Comparison of ENCODE assay signal across 9 cellular contexts in genomic region chr15:78103406-78104118, GRCh38. TPM values are rescaled to one million over a fixed set of nuclear protein-coding genes. Genes with fewer than 3 reads are reported as not detected.
A peak's percentile ranks its signal among the peaks of the same experiment; 100 is the strongest.
DNase-seq lines count a peak whose midpoint lies in the region; ATAC-seq, FAIRE-seq and TF ChIP-seq lines count a peak whose summit lies in the region.
"Had no signal": no experiment of that assay in that cellular context is flagged by ENCODE, and none has a peak within 500 bp of the region (broad histone marks: within the 10 kb centered on the region; RNA-seq: fewer than 3 reads in every experiment).

No MANE protein-coding gene starts in this region.

- WGBS in K562 (ENCODE audit: insufficient coverage, low coverage, missing lambda C conversion rate): 45% methylated on average over 9 of the region's 12 CpGs
- WGBS in esophagus muscularis mucosa: 61% methylated on average over 5 of the region's 12 CpGs

- TF ChIP-seq POLR2A in GM18505 (IDR thresholded peaks at IDR 0.05; ENCODE audit: borderline replicate concordance, extremely low read depth, insufficient read depth, insufficient read length) (peak; percentile 44), K562 (conservative IDR thresholded peaks at IDR 0.05) (no peak), esophagus muscularis mucosa (IDR thresholded peaks at IDR 0.05; ENCODE audit: low read depth) (no peak)

- H3K9me3 Mint-ChIP-seq in T-cell: no peaks in the 10 kb centered on the region

- CTCF ChIA-PET in T-cell (lab: Charles Lee): interaction anchor here in 1 of 2 donors (1.2 to 2.2 kb wide), 2 partner anchors 13 to 69 kb away, joined by 3 to 5 read pairs; no protein-coding TSS in a partner anchor
- CTCF ChIA-PET in K562 (lab: Yijun Ruan, JAX; ENCODE audit: low intra/inter-chr PET ratio): no interaction called here
- CTCF ChIA-PET in HEK293T (lab: Yijun Ruan, JAX): interaction anchor here (0.6 to 1.1 kb wide), 2 partner anchors 22 to 92 kb away, joined by 3 to 4 read pairs; no protein-coding TSS in a partner anchor

- peaks cover 32 to 56% (median 43%) of the 10 kb centered on the region in 3 donors for H3K4me1 Mint-ChIP-seq in T-cell

- peaks cover 0 to under 1% of the 10 kb centered on the region in 2 experiments; a peak in 1 of 5 replicates for H3K27me3 ChIP-seq in K562 (ENCODE audit: control insufficient read depth in 2 of 2, insufficient read depth in 2 of 2, low read length in 2 of 2)
- H3K27me3 ChIP-seq in esophagus muscularis mucosa: no peaks in the 10 kb centered on the region

- in situ Hi-C loops in K562 (cut with MboI): no loop called here

- ATAC-seq in GM18505 (IDR thresholded peaks at IDR 0.05; ENCODE audit: unreplicated experiment) (no peak), HG02870 (IDR thresholded peaks at IDR 0.05; ENCODE audit: unreplicated experiment) (peak; percentile 85), T-cell (replicated peaks in 1 of 4) (peak; percentile 69 to 83 (median 73)), K562 (no peak; the same call in 2 of the 3 replicates)

- DNase-seq in T-cell: peak; percentile 26 to 70 (median 54)
- DNase-seq in K562 (ENCODE audit: extremely low read depth in 1 of 4, low spot score in 3 of 4): no peak
- DNase-seq in stimulated activated CD8-positive, alpha-beta memory T cell treated with anti-CD3 and anti-CD28 coated beads, Interleukin-2, amount 100 ng/mL, for 1 hour (ENCODE audit: low read depth in 2 of 2): peak; percentile 18 to 27
- no peak for DNase-seq in HPDE6-E6E7 (ENCODE audit: extremely low spot score)
- no peak for DNase-seq in esophagus muscularis mucosa (ENCODE audit: extremely low spot score)
- no peak for DNase-seq in HEK293T (ENCODE audit: extremely low spot score)

- no peaks in the 10 kb centered on the region for H3K79me2 ChIP-seq in K562 (ENCODE audit: control insufficient read depth, insufficient read depth, low read length)

- peak overlapping the region in 2 of 3 donors; percentile 18 to 74 for H3K4me3 Mint-ChIP-seq in T-cell

- H3K4me1 ChIP-seq in K562 (replicated peaks in 1 of 2; ENCODE audit: control insufficient read depth in 2 of 2, insufficient read depth in 2 of 2, low read length in 2 of 2) (peaks cover 0 to 7% of the 10 kb centered on the region in 2 experiments; a peak in 2 of 5 replicates), esophagus muscularis mucosa (peaks cover 0 to 3% (median 0%) of the 10 kb centered on the region in 4 donors)

- no peaks in the 10 kb centered on the region for H3K9me3 ChIP-seq in K562 (replicated peaks; ENCODE audit: control insufficient read depth, insufficient read depth, low read depth, low read length)
- H3K9me3 ChIP-seq in esophagus muscularis mucosa: no peaks in the 10 kb centered on the region

- no peak for FAIRE-seq in K562 (lab: Jason Lieb, UNC)
- FAIRE-seq: bronchial epithelial cell had no signal

- no peak overlapping the region for H3K27ac ChIP-seq in K562 (ENCODE audit: extremely low read depth, low read depth, low read length)
- H3K27ac ChIP-seq in esophagus muscularis mucosa (replicated peaks in 1 of 4): no peak overlapping the region

- H3K4me2 ChIP-seq in K562 (ENCODE audit: insufficient read depth, low read length): no peak overlapping the region

- POLR2A ChIA-PET in T-cell (lab: Charles Lee) (no interaction called here), K562 (lab: Yijun Ruan, JAX) (interaction anchor here (0.5 to 1.3 kb wide), 5 partner anchors 10 to 1157 kb away, joined by 3 to 4 read pairs (median 3); no protein-coding TSS in a partner anchor), HEK293T (lab: Yijun Ruan, JAX) (no interaction called here)

- intact Hi-C loops in K562 (cut with micrococcal nuclease): no loop called here
- intact Hi-C loops in esophagus muscularis mucosa (cut with DNase I): no loop called here

- H3K27ac Mint-ChIP-seq in T-cell: peak overlapping the region; percentile 91 to 95

- TF ChIP-seq CTCF in K562 (IDR thresholded peaks at IDR 0.05 in 2 of 3, conservative IDR thresholded peaks at IDR 0.05 in 1 of 3; ENCODE audit: insufficient read depth in 2 of 3, low read depth in 1 of 3, low read length in 3 of 3) (no peak), esophagus muscularis mucosa (IDR thresholded peaks at IDR 0.05) (no peak)

- TF ChIP-seq RAD21 in K562 (CRISPR knock-in tag; conservative IDR thresholded peaks at IDR 0.05 in 1 of 2, IDR thresholded peaks at IDR 0.05 in 1 of 2): no peak

- no peak overlapping the region for H2AFZ ChIP-seq in K562 (ENCODE audit: low read depth, low read length)

- no peaks in the 10 kb centered on the region for H3K27me3 Mint-ChIP-seq in T-cell

- 0 out of 2 replicates have a peak, but pooled peaks cover 6% of the 10 kb centered on the region for H4K20me1 ChIP-seq in K562 (replicated peaks; ENCODE audit: control insufficient read depth, insufficient read depth, low read length)

- peak overlapping the region in 1 of 2 experiments; percentile 35; a peak in 2 of 4 replicates for H3K9ac ChIP-seq in K562 (ENCODE audit: insufficient read depth in 1 of 2, low read depth in 2 of 2, low read length in 2 of 2)

- H3K4me3 ChIP-seq in K562 (no peak overlapping the region), esophagus muscularis mucosa (no peak overlapping the region)

- TF ChIP-seq EP300 in K562 (IDR thresholded peaks at IDR 0.05; ENCODE audit: low read length) (no peak), esophagus muscularis mucosa (IDR thresholded peaks at IDR 0.05) (no peak)

- no peaks in the 10 kb centered on the region for H3K9me1 ChIP-seq in K562 (ENCODE audit: control insufficient read depth, insufficient read depth, low read length)

- H3K36me3 Mint-ChIP-seq in T-cell: no peaks in the 10 kb centered on the region

- H3K36me3 ChIP-seq in K562 (ENCODE audit: control insufficient read depth, insufficient read depth, low read length) (no peaks in the 10 kb centered on the region), esophagus muscularis mucosa (no peaks in the 10 kb centered on the region)

- BruUV-seq in K562 (replicated peaks; lab: Mats Ljungman, UMichigan): no TSS peak

RNA-seq across cellular contexts. Expression of gene SH2D7, which starts 11.2 kb away (rescaled TPM):
- not detected for total RNA-seq in T-cell
- total RNA-seq in K562 (2011; cell fraction: chromatin; rRNA removed; ENCODE audit: low replicate concordance): not detected in 2 replicates
- total RNA-seq in K562 (2011; cell fraction: nucleolus; rRNA removed): not detected in 2 replicates
- total RNA-seq in K562 (2011; cell fraction: nucleoplasm; rRNA removed): not detected in 2 replicates
- total RNA-seq in K562 (2014; rRNA removed): not detected in 2 replicates
- not detected in 2 replicates for total RNA-seq in K562 (2014; rRNA removed; fragmentation: Illumina TruSeq; extraction: Trizol)
- not detected in 2 replicates for total RNA-seq in K562 (2015; rRNA removed; fragmentation: Illumina TruSeq; extraction: Trizol)
- not detected in 2 replicates for total RNA-seq in K562 (2021)
- not detected in 2 replicates for polyA plus RNA-seq in K562 (2011; rRNA removed)
- not detected in 2 replicates for polyA plus RNA-seq in K562 (2011; cell fraction: cytosol; rRNA removed)
- not detected in 2 replicates for polyA plus RNA-seq in K562 (2011; cell fraction: nucleus; rRNA removed)
- polyA plus RNA-seq in K562 (2012): 0.10 and 0.19 TPM in 2 replicates
- not detected in 2 replicates for polyA plus RNA-seq in K562 (2014; fragmentation: Illumina TruSeq; extraction: Trizol)
- not detected for polyA plus RNA-seq in K562 (2014; fragmentation: Nextera tagmentation; extraction: Ambion mirVana)
- not detected in 2 replicates for polyA plus RNA-seq in K562 (2014; rRNA removed)
- polyA minus RNA-seq in K562 (2011; rRNA and poly(A)+ RNA removed): not detected in 2 replicates
- polyA minus RNA-seq in K562 (2011; cell fraction: cytosol; rRNA and poly(A)+ RNA removed): not detected in 2 replicates
- not detected in 2 replicates for polyA minus RNA-seq in K562 (2011; cell fraction: nucleus; rRNA and poly(A)+ RNA removed)
- total RNA-seq in esophagus muscularis mucosa: not detected
- total RNA-seq: bronchial epithelial cell had no signal

RNA-seq across cellular contexts. Expression of gene TBC1D2B, which starts 26.1 kb away (rescaled TPM):
- total RNA-seq in T-cell (100 to 1,000 TPM in 3 of 5 donors, 10 to 100 TPM in 2; 86.1 to 106 (median 101) TPM), K562 (2014; rRNA removed) (5.1 and 6.2 TPM in 2 replicates), K562 (2014; rRNA removed; fragmentation: Illumina TruSeq; extraction: Trizol) (8.9 and 9.3 TPM in 2 replicates), K562 (2015; rRNA removed; fragmentation: Illumina TruSeq; extraction: Trizol) (7.8 and 8.9 TPM in 2 replicates), K562 (2021) (10.1 and 10.7 TPM in 2 replicates), esophagus muscularis mucosa (10 to 100 TPM; 31.3 to 58.8 (median 32.7) TPM)
- 51.5 and 55.8 TPM in 2 replicates for total RNA-seq in K562 (2011; cell fraction: chromatin; rRNA removed; ENCODE audit: low replicate concordance)
- total RNA-seq in K562 (2011; cell fraction: nucleolus; rRNA removed): 24.0 and 27.9 TPM in 2 replicates
- 23.0 and 24.5 TPM in 2 replicates for total RNA-seq in K562 (2011; cell fraction: nucleoplasm; rRNA removed)
- polyA plus RNA-seq in K562 (2011; rRNA removed) (13.7 and 16.3 TPM in 2 replicates), K562 (2014; fragmentation: Illumina TruSeq; extraction: Trizol) (7.7 and 9.2 TPM in 2 replicates), K562 (2014; fragmentation: Nextera tagmentation; extraction: Ambion mirVana) (under 1 TPM; 0.15 to 0.48 TPM), K562 (2014; rRNA removed) (6.5 and 6.9 TPM in 2 replicates)
- 9.0 and 12.5 TPM in 2 replicates for polyA plus RNA-seq in K562 (2011; cell fraction: cytosol; rRNA removed)
- polyA plus RNA-seq in K562 (2011; cell fraction: nucleus; rRNA removed): 28.9 and 35.0 TPM in 2 replicates
- 5.8 and 15.9 TPM in 2 replicates for polyA plus RNA-seq in K562 (2012)
- polyA minus RNA-seq in K562 (2011; rRNA and poly(A)+ RNA removed): 10.0 and 13.7 TPM in 2 replicates
- 5.5 and 8.6 TPM in 2 replicates for polyA minus RNA-seq in K562 (2011; cell fraction: cytosol; rRNA and poly(A)+ RNA removed)
- 7.5 and 11.8 TPM in 2 replicates for polyA minus RNA-seq in K562 (2011; cell fraction: nucleus; rRNA and poly(A)+ RNA removed)

RNA-seq across cellular contexts. Expression of gene CIB2, which starts 27.7 kb away (rescaled TPM):
- total RNA-seq in T-cell: 1 to 10 TPM in 4 of 5 donors, under 1 TPM in 1; 0.72 to 2.8 (median 2.0) TPM
- total RNA-seq in K562 (2011; cell fraction: chromatin; rRNA removed; ENCODE audit: low replicate concordance): 3.8 and 11.9 TPM in 2 replicates
- 7.2 and 9.5 TPM in 2 replicates for total RNA-seq in K562 (2011; cell fraction: nucleolus; rRNA removed)
- 8.9 and 12.3 TPM in 2 replicates for total RNA-seq in K562 (2011; cell fraction: nucleoplasm; rRNA removed)
- total RNA-seq in K562 (2014; rRNA removed): 22.4 and 33.3 TPM in 2 replicates
- total RNA-seq in K562 (2014; rRNA removed; fragmentation: Illumina TruSeq; extraction: Trizol): 12.5 and 15.9 TPM in 2 replicates
- total RNA-seq in K562 (2015; rRNA removed; fragmentation: Illumina TruSeq; extraction: Trizol): 18.5 and 19.6 TPM in 2 replicates
- 18.3 and 22.9 TPM in 2 replicates for total RNA-seq in K562 (2021)
- polyA plus RNA-seq in K562 (2011; rRNA removed): 37.4 and 38.2 TPM in 2 replicates
- 28.4 and 32.0 TPM in 2 replicates for polyA plus RNA-seq in K562 (2011; cell fraction: cytosol; rRNA removed)
- 12.9 and 15.3 TPM in 2 replicates for polyA plus RNA-seq in K562 (2011; cell fraction: nucleus; rRNA removed)
- polyA plus RNA-seq in K562 (2012): 19.3 and 45.7 TPM in 2 replicates
- 27.3 and 32.7 TPM in 2 replicates for polyA plus RNA-seq in K562 (2014; fragmentation: Illumina TruSeq; extraction: Trizol)
- polyA plus RNA-seq in K562 (2014; fragmentation: Nextera tagmentation; extraction: Ambion mirVana): 1 to 10 TPM; 1.5 to 2.0 TPM
- 19.4 and 26.5 TPM in 2 replicates for polyA plus RNA-seq in K562 (2014; rRNA removed)
- polyA minus RNA-seq in K562 (2011; rRNA and poly(A)+ RNA removed): 42.4 and 47.1 TPM in 2 replicates
- 15.1 and 20.0 TPM in 2 replicates for polyA minus RNA-seq in K562 (2011; cell fraction: cytosol; rRNA and poly(A)+ RNA removed)
- 3.0 and 4.3 TPM in 2 replicates for polyA minus RNA-seq in K562 (2011; cell fraction: nucleus; rRNA and poly(A)+ RNA removed)
- 10 to 100 TPM; 11.4 to 18.3 (median 15.9) TPM for total RNA-seq in esophagus muscularis mucosa

RNA-seq across cellular contexts. Expression of gene IDH3A, which starts 45.6 kb away (rescaled TPM):
- total RNA-seq in T-cell (10 to 100 TPM; 40.3 to 64.7 (median 48.5) TPM), K562 (2014; rRNA removed) (37.4 and 56.3 TPM in 2 replicates), K562 (2014; rRNA removed; fragmentation: Illumina TruSeq; extraction: Trizol) (94.5 and 101 TPM in 2 replicates), K562 (2015; rRNA removed; fragmentation: Illumina TruSeq; extraction: Trizol) (77.4 and 87.2 TPM in 2 replicates), K562 (2021) (130 and 131 TPM in 2 replicates), esophagus muscularis mucosa (100 to 1,000 TPM in 1 of 4 donors, 10 to 100 TPM in 3; 59.4 to 122 (median 78.1) TPM)
- total RNA-seq in K562 (2011; cell fraction: chromatin; rRNA removed; ENCODE audit: low replicate concordance): 51.1 and 92.3 TPM in 2 replicates
- total RNA-seq in K562 (2011; cell fraction: nucleolus; rRNA removed): 31.0 and 36.2 TPM in 2 replicates
- total RNA-seq in K562 (2011; cell fraction: nucleoplasm; rRNA removed): 56.6 and 86.7 TPM in 2 replicates
- polyA plus RNA-seq in K562 (2011; rRNA removed) (88.5 and 115 TPM in 2 replicates), K562 (2014; fragmentation: Illumina TruSeq; extraction: Trizol) (107 and 116 TPM in 2 replicates), K562 (2014; fragmentation: Nextera tagmentation; extraction: Ambion mirVana) (100 to 1,000 TPM; 190 to 249 TPM), K562 (2014; rRNA removed) (70.0 and 86.7 TPM in 2 replicates)
- polyA plus RNA-seq in K562 (2011; cell fraction: cytosol; rRNA removed): 27.8 and 86.0 TPM in 2 replicates
- polyA plus RNA-seq in K562 (2011; cell fraction: nucleus; rRNA removed): 44.5 and 59.2 TPM in 2 replicates
- 66.8 and 116 TPM in 2 replicates for polyA plus RNA-seq in K562 (2012)
- 169 and 205 TPM in 2 replicates for polyA minus RNA-seq in K562 (2011; rRNA and poly(A)+ RNA removed)
- 64.1 and 74.0 TPM in 2 replicates for polyA minus RNA-seq in K562 (2011; cell fraction: cytosol; rRNA and poly(A)+ RNA removed)
- 15.1 and 38.0 TPM in 2 replicates for polyA minus RNA-seq in K562 (2011; cell fraction: nucleus; rRNA and poly(A)+ RNA removed)

Comparison
In these comparisons a context has a peak if more than half of its experiments do, and no peak if none do; other contexts are left out.
1. ATAC-seq: peak in HG02870 (single experiment) and T-cell (4 of 4); none in GM18505 (single experiment) and K562 (single experiment).
2. DNase-seq: peak in T-cell (34 of 34) and stimulated activated CD8-positive, alpha-beta memory T cell treated with anti-CD3 and anti-CD28 coated beads, Interleukin-2, amount 100 ng/mL, for 1 hour (2 of 2); none in K562 (0 of 4), HPDE6-E6E7 (single experiment), esophagus muscularis mucosa (single experiment) and HEK293T (single experiment).